17 cellular contexts compared by ENCODE assay signal in the genomic region with DNA sequence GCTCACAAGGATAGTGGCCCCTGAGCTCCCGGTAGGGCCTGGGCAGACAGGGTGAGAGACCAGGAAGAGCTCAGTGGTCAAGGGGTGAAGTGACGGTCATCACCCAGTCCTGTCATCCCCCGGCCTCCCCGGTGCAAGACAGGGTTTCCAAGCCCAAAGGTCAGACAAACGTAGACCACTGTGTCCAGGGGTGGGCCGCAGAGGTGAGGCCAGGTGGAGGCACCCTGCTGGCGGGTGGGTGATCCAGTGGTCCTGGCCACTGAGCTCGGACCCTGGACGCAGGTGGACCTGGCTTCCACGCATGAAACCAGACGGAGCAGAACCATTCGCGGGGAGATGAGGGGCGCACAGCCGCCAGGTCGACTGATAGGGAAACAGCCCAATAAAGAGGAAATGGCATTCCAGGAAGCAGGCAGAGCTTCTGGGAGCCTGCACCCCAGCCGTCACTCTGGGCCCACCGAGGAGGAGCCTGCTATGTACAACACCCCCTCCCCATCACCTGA. TPM values are rescaled to one million over a fixed set of nuclear protein-coding genes. Genes with fewer than 3 reads are reported as not detected.
A peak's percentile ranks its signal among the peaks of the same experiment; 100 is the strongest.
DNase-seq lines count a peak whose midpoint lies in the region; ATAC-seq and TF ChIP-seq lines count a peak whose summit lies in the region.
"Had no signal": no experiment of that assay in that cellular context is flagged by ENCODE, and none has a peak within 500 bp of the region (broad histone marks: within the 10 kb centered on the region; RNA-seq: fewer than 3 reads in every experiment).

No MANE protein-coding gene starts in this region.

- H3K27ac Mint-ChIP-seq in T-helper 2 cell treated with Interferon-gamma antibody and Interleukin-4, amounts not matched to agents 5 μg/mL and 100 μg/mL, for 36 hours, result no peak overlapping the region
- H3K27ac Mint-ChIP-seq: activated CD8-positive, alpha-beta T cell treated with anti-CD3 and anti-CD28 coated beads for 36 hours; activated naive CD8-positive, alpha-beta T cell treated with anti-CD3 and anti-CD28 coated beads, Interleukin-2, amount 50 U/mL, for 24 hours; activated T-helper 1 cell treated with anti-CD3 and anti-CD28 coated beads, Interleukin-12 subunit alpha, Interleukin-12 subunit beta, Interleukin-2, Interleukin-4 antibody, amounts not matched to agents 30 ng/mL and 10 ng/mL and 1 ng/mL, durations not matched to agents 14 hours and 24 hours and 36 hours; dendritic cell treated with granulocyte-macrophage colony-stimulating factor and Interleukin-4, amounts not matched to agents 40 ng/mL and 50 ng/mL, for 4 days; immature natural killer cell; progenitor cell of endocrine pancreas had no signal

- no peak overlapping the region for H4K5ac ChIP-seq in mesendoderm (ENCODE audit: low read length)

- no peaks in the 10 kb centered on the region for H3K36me3 Mint-ChIP-seq in T-helper 2 cell treated with Interferon-gamma antibody and Interleukin-4, amounts not matched to agents 5 μg/mL and 100 μg/mL, for 36 hours (ENCODE audit: low read depth)
- H3K36me3 Mint-ChIP-seq: immature natural killer cell had no signal

- no peak overlapping the region for H3K9ac ChIP-seq in mesendoderm (ENCODE audit: low read length)

- H3K4me1 ChIP-seq in BE2C (no peaks in the 10 kb centered on the region), HEK293 (ENCODE audit: control insufficient read depth, insufficient read depth, low read length) (peaks cover 16% of the 10 kb centered on the region), psoas muscle (peaks cover 13% of the 10 kb centered on the region), mesendoderm (ENCODE audit: control insufficient read depth, low read depth, low read length) (no peaks in the 10 kb centered on the region)

- H2AK5ac ChIP-seq in mesendoderm (ENCODE audit: low read length), result no peak overlapping the region

- TF ChIP-seq CTCF in BE2C (IDR thresholded peaks at IDR 0.05; ENCODE audit: low read depth, low read length), result no peak
- no peak for TF ChIP-seq CTCF in HEK293 (tag by site-specific recombination; IDR thresholded peaks at IDR 0.05)
- TF ChIP-seq CTCF in psoas muscle (IDR thresholded peaks at IDR 0.05), result no peak

- H3K56ac ChIP-seq in mesendoderm (ENCODE audit: low read length), result no peak overlapping the region

- H2BK5ac ChIP-seq in mesendoderm (ENCODE audit: low read length), result no peak overlapping the region

- no peak overlapping the region for H4K8ac ChIP-seq in mesendoderm (ENCODE audit: low read depth, low read length)

- H3K4me1 Mint-ChIP-seq in T-helper 2 cell treated with Interferon-gamma antibody and Interleukin-4, amounts not matched to agents 5 μg/mL and 100 μg/mL, for 36 hours (ENCODE audit: low read depth), result no peaks in the 10 kb centered on the region
- H3K4me1 Mint-ChIP-seq: activated naive CD8-positive, alpha-beta T cell treated with anti-CD3 and anti-CD28 coated beads, Interleukin-2, amount 50 U/mL, for 24 hours; immature natural killer cell had no signal

- peaks cover 4% of the 10 kb centered on the region for H3K27me3 Mint-ChIP-seq in T-helper 2 cell treated with Interferon-gamma antibody and Interleukin-4, amounts not matched to agents 5 μg/mL and 100 μg/mL, for 36 hours (ENCODE audit: low read depth)
- H3K27me3 Mint-ChIP-seq: activated CD8-positive, alpha-beta T cell treated with anti-CD3 and anti-CD28 coated beads for 36 hours had no signal

- ATAC-seq in left colon (peak; percentile 10), psoas muscle (no peak)

- H3K4me3 ChIP-seq in BE2C (ENCODE audit: low read depth, low read length), result no peak overlapping the region
- no peak overlapping the region for H3K4me3 ChIP-seq in HEK293 (ENCODE audit: low read depth, low read length)
- H3K4me3 ChIP-seq in psoas muscle, result no peak overlapping the region
- no peak overlapping the region for H3K4me3 ChIP-seq in mesendoderm (ENCODE audit: low read length)

- no peaks in the 10 kb centered on the region for H3K79me1 ChIP-seq in mesendoderm (ENCODE audit: low read length)

- H3K27ac ChIP-seq in HEK293 (ENCODE audit: extremely low read depth, low read depth, low read length) (no peak overlapping the region), psoas muscle (no peak overlapping the region), mesendoderm (ENCODE audit: low read depth, low read length) (no peak overlapping the region)

- H3K9me3 ChIP-seq in BE2C (peaks cover 7% of the 10 kb centered on the region), HEK293 (ENCODE audit: control insufficient read depth, insufficient read depth, low read depth, low read length) (no peaks in the 10 kb centered on the region), psoas muscle (no peaks in the 10 kb centered on the region)

- CTCF ChIA-PET in HEK293 (lab: Yijun Ruan, JAX), result interaction anchor here (0.6 to 1.9 kb wide), 23 partner anchors 8 to 423 kb away, joined by 3 to 10 read pairs (median 3); partner anchors contain the start of gene MTERF4

- H3K4ac ChIP-seq in mesendoderm (ENCODE audit: low read depth, low read length), result no peak overlapping the region

- POLR2A ChIA-PET in HEK293 (lab: Yijun Ruan, JAX), result no interaction called here

- peak; percentile 12 for DNase-seq in BE2C
- DNase-seq in left colon, result peak; percentile 7 to 18
- peak; percentile 14 to 54 for DNase-seq in psoas muscle
- no peak for DNase-seq in SW 1271 (lab: John Stamatoyannopoulos, UW)
- DNase-seq in mesendoderm, result no peak
- DNase-seq in T-helper 2 cell treated with Interferon-gamma antibody and Interleukin-4, amounts not matched to agents 5 μg/mL and 100 μg/mL, for 36 hours (ENCODE audit: low spot score), result no peak
- DNase-seq in DMS79 (lab: John Stamatoyannopoulos, UW), result no peak
- DNase-seq: immature natural killer cell, NCI-H1048, NCI-H2029 treated with DMSO at 0.1 percent for 48 hours, SHP77 treated with DMSO at 0.1 percent for 48 hours had no signal

- no peak overlapping the region for H3K4me2 ChIP-seq in mesendoderm (ENCODE audit: low read length)

- WGBS in psoas muscle, 3 donors, result 52 to 58% (median 53%) methylated on average over 16 to 18 of the region's 18 CpGs
- WGBS in mesendoderm (ENCODE audit: extremely low coverage, insufficient coverage, low lambda C conversion rate), result no CpG with 5 or more reads among the region's 18 CpGs

- H3K9me3 Mint-ChIP-seq in T-helper 2 cell treated with Interferon-gamma antibody and Interleukin-4, amounts not matched to agents 5 μg/mL and 100 μg/mL, for 36 hours, result no peaks in the 10 kb centered on the region
- H3K9me3 Mint-ChIP-seq: activated CD8-positive, alpha-beta T cell treated with anti-CD3 and anti-CD28 coated beads for 36 hours; activated naive CD8-positive, alpha-beta T cell treated with anti-CD3 and anti-CD28 coated beads, Interleukin-2, amount 50 U/mL, for 24 hours; activated T-helper 1 cell treated with anti-CD3 and anti-CD28 coated beads, Interleukin-12 subunit alpha, Interleukin-12 subunit beta, Interleukin-2, Interleukin-4 antibody, amounts not matched to agents 30 ng/mL and 10 ng/mL and 1 ng/mL, durations not matched to agents 14 hours and 24 hours and 36 hours; dendritic cell treated with granulocyte-macrophage colony-stimulating factor and Interleukin-4, amounts not matched to agents 40 ng/mL and 50 ng/mL, for 4 days; immature natural killer cell had no signal

- H3K23ac ChIP-seq in mesendoderm (ENCODE audit: low read length), result no peak overlapping the region

- no peak overlapping the region for H3K4me3 Mint-ChIP-seq in T-helper 2 cell treated with Interferon-gamma antibody and Interleukin-4, amounts not matched to agents 5 μg/mL and 100 μg/mL, for 36 hours
- H3K4me3 Mint-ChIP-seq: activated CD8-positive, alpha-beta T cell treated with anti-CD3 and anti-CD28 coated beads for 36 hours; activated naive CD8-positive, alpha-beta T cell treated with anti-CD3 and anti-CD28 coated beads, Interleukin-2, amount 50 U/mL, for 24 hours; activated T-helper 1 cell treated with anti-CD3 and anti-CD28 coated beads, Interleukin-12 subunit alpha, Interleukin-12 subunit beta, Interleukin-2, Interleukin-4 antibody, amounts not matched to agents 30 ng/mL and 10 ng/mL and 1 ng/mL, durations not matched to agents 14 hours and 24 hours and 36 hours; dendritic cell treated with granulocyte-macrophage colony-stimulating factor and Interleukin-4, amounts not matched to agents 40 ng/mL and 50 ng/mL, for 4 days; immature natural killer cell had no signal

- H2BK120ac ChIP-seq in mesendoderm (ENCODE audit: low read depth, low read length), result no peak overlapping the region

- H3K79me2 ChIP-seq in mesendoderm (ENCODE audit: control insufficient read depth, insufficient read depth, low read length), result no peaks in the 10 kb centered on the region

- intact Hi-C loops in left colon (cut with DNase I, micrococcal nuclease), result no loop called here
- intact Hi-C loops in psoas muscle (cut with DNase I), result no loop called here

- no peak overlapping the region for H2BK15ac ChIP-seq in mesendoderm (replicated peaks; ENCODE audit: low read depth)

- H3K36me3 ChIP-seq in BE2C (no peaks in the 10 kb centered on the region), HEK293 (ENCODE audit: control insufficient read depth in 2 of 2, insufficient read depth in 1 of 2, low read length in 2 of 2) (no peaks in the 10 kb centered on the region), psoas muscle (ENCODE audit: insufficient read depth in 1 of 2, low read depth in 1 of 2) (no peaks in the 10 kb centered on the region), mesendoderm (ENCODE audit: control insufficient read depth, insufficient read depth, low read length) (no peaks in the 10 kb centered on the region)

- no peak overlapping the region for H3K18ac ChIP-seq in mesendoderm (ENCODE audit: low read length)

- H3K27me3 ChIP-seq in BE2C (no peaks in the 10 kb centered on the region), psoas muscle (ENCODE audit: insufficient read depth in 3 of 3, low read length in 2 of 3) (peaks cover 0 to 7% (median 0%) of the 10 kb centered on the region in 3 donors), mesendoderm (ENCODE audit: insufficient read depth, low read length, poor library complexity) (no peaks in the 10 kb centered on the region)

TF ChIP-seq in HEK293, 187 proteins besides CTCF, POLR2A, EP300 and RAD21 (continues in another document):
- TF ChIP-seq KLF7 (tag by site-specific recombination; IDR thresholded peaks at IDR 0.05; ENCODE audit: borderline replicate concordance) (no peak), ZFP69B (tag by site-specific recombination; IDR thresholded peaks at IDR 0.05) (peak; percentile 83)

RNA-seq across cellular contexts. Expression of gene SNED1, which starts 14.4 kb away (rescaled TPM):
- polyA plus RNA-seq in BE2C (2012; ENCODE audit: insufficient read depth, insufficient read length, low read depth), result 1.6 TPM
- 10 to 100 TPM in 1 of 2 donors, 1 to 10 TPM in 1; 9.4 to 10.1 TPM for total RNA-seq in left colon
- 10 to 100 TPM in 2 of 4 donors, 1 to 10 TPM in 2; 8.6 to 36.9 (median 11.1) TPM for total RNA-seq in psoas muscle
- 1 to 10 TPM; 7.8 to 9.2 (median 9.2) TPM for polyA plus RNA-seq in psoas muscle
- 0.17 TPM for polyA plus RNA-seq in mesendoderm (2013, experiment 1 of 2)
- polyA plus RNA-seq in mesendoderm (2013, experiment 2 of 2), result 0.21 TPM

Comparison
In these comparisons a context has a peak if more than half of its experiments do, and no peak if none do; other contexts are left out.
1. DNase-seq: peak in BE2C (single experiment), left colon (2 of 2) and psoas muscle (2 of 2); none in SW 1271 (0 of 2), mesendoderm (single experiment), T-helper 2 cell treated with Interferon-gamma antibody and Interleukin-4, amounts not matched to agents 5 μg/mL and 100 μg/mL, for 36 hours (single experiment) and DMS79 (single experiment).